ENCODE assay signal across 8 cellular contexts in the genomic region with DNA sequence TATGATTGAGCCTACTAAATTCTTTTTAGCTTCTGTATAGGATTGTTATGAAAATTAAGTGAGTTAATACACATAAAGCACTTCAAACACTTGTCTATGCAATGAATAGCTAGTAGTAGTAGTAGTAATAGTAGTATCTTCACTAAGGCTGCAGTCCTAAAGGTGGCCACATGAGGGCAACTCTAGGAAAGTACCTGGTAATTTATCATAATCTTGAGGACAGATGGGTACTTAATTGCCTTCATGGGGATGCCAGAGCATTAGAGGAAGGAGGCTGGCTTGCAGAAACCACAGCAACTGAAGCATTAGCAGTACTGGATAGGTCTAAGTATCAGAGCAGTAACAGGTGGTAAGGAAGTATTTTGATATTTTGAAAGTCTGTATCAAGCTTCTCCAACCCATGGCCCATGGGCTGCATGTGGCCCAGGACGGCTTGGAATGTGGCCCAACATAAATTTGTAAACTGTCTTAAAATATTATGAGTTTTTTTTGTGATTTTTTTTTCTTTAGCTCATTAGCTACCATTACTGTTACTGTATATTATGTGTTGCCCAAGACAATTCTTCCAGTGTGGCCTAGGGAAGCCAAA. TPM values are rescaled to one million over a fixed set of nuclear protein-coding genes. Genes with fewer than 3 reads are reported as not detected.
DNase-seq lines count a peak whose midpoint lies in the region; ATAC-seq and TF ChIP-seq lines count a peak whose summit lies in the region.

No MANE protein-coding gene starts in this region.

- H3K4me3 Mint-ChIP-seq in Calu3 (ENCODE audit: low read depth, unreplicated experiment), result peak overlapping the region; percentile 24
- H3K4me3 Mint-ChIP-seq in activated T-cell treated with anti-CD3 and anti-CD28 coated beads, Interleukin-2, amount 50 U/mL, for 72 hours, result no peak overlapping the region

- no peak for TF ChIP-seq POLR2A in uterus (IDR thresholded peaks at IDR 0.05)

- H3K27ac ChIP-seq in uterus, result no peak overlapping the region

- H3K36me3 ChIP-seq in uterus, result no peaks in the 10 kb centered on the region

- H3K4me1 ChIP-seq in uterus, result no peaks in the 10 kb centered on the region

- CTCF ChIA-PET in Calu3 (lab: Charles Lee), result interaction anchor here (0.6 to 0.8 kb wide), 2 partner anchors 38 to 1067 kb away, joined by 3 read pairs; no protein-coding TSS in a partner anchor

- ATAC-seq in GM21528 (IDR thresholded peaks at IDR 0.05; ENCODE audit: low FRiP score, unreplicated experiment) (peak; percentile 62), omental fat pad (ENCODE audit: low FRiP score) (no peak)
- ATAC-seq in activated T-cell treated with anti-CD3 and anti-CD28 coated beads, Interleukin-2, amount 50 U/mL, for 72 hours (replicated peaks in 1 of 2), result peak; percentile 27 to 37

- no peaks in the 10 kb centered on the region for H3K9me3 Mint-ChIP-seq in Calu3 (ENCODE audit: low read depth, unreplicated experiment)
- peaks cover 0 to 5% of the 10 kb centered on the region in 2 donors for H3K9me3 Mint-ChIP-seq in activated T-cell treated with anti-CD3 and anti-CD28 coated beads, Interleukin-2, amount 50 U/mL, for 72 hours

- H3K4me3 ChIP-seq in uterus, result no peak overlapping the region

- peaks cover 6% of the 10 kb centered on the region for H3K36me3 Mint-ChIP-seq in Calu3 (ENCODE audit: insufficient read depth, unreplicated experiment)
- peaks cover 6 to 9% of the 10 kb centered on the region in 2 donors for H3K36me3 Mint-ChIP-seq in activated T-cell treated with anti-CD3 and anti-CD28 coated beads, Interleukin-2, amount 50 U/mL, for 72 hours (ENCODE audit: insufficient read depth in 2 of 2)

- DNase-seq in Calu3, result peak; percentile 47
- DNase-seq in NCI-H82 treated with DMSO at 0.1 percent for 48 hours (lab: John Stamatoyannopoulos, UW; ENCODE audit: unreplicated experiment), result peak; percentile 7
- DNase-seq in activated T-cell treated with anti-CD3 and anti-CD28 coated beads, Interleukin-2, amount 50 U/mL, for 72 hours, result peak; percentile 54 to 68
- peak; percentile 45 for DNase-seq in iPS-NIHi11 (ENCODE audit: low spot score)
- DNase-seq in stimulated activated CD8-positive, alpha-beta memory T cell treated with anti-CD3 and anti-CD28 coated beads, Interleukin-15, amount 100 ng/mL, for 4 hours (ENCODE audit: low read depth in 2 of 2), result peak; percentile 19 to 42
- no peak for DNase-seq in uterus
- no peak for DNase-seq in omental fat pad (ENCODE audit: low spot score)

- TF ChIP-seq CTCF in Calu3 (IDR thresholded peaks at IDR 0.05; ENCODE audit: unreplicated experiment) (peak; percentile 35), uterus (IDR thresholded peaks at IDR 0.05) (no peak), omental fat pad (IDR thresholded peaks at IDR 0.05) (no peak)

- peaks cover 20% of the 10 kb centered on the region for H3K4me1 Mint-ChIP-seq in Calu3 (ENCODE audit: low read depth, unreplicated experiment)
- peaks cover 55% of the 10 kb centered on the region for H3K4me1 Mint-ChIP-seq in activated T-cell treated with anti-CD3 and anti-CD28 coated beads, Interleukin-2, amount 50 U/mL, for 72 hours (ENCODE audit: low read depth)

- H3K27ac Mint-ChIP-seq in Calu3 (ENCODE audit: unreplicated experiment), result no peak overlapping the region
- no peak overlapping the region for H3K27ac Mint-ChIP-seq in activated T-cell treated with anti-CD3 and anti-CD28 coated beads, Interleukin-2, amount 50 U/mL, for 72 hours

- intact Hi-C loops in Calu3 (cut with micrococcal nuclease; ENCODE audit: unreplicated experiment), result loop anchor here (2.0 to 5.0 kb wide), 2 partner anchors 38 to 47 kb away; no protein-coding TSS in a partner anchor
- intact Hi-C loops in uterus (cut with DNase I; ENCODE audit: low total_unique reads), result no loop called here

- no peaks in the 10 kb centered on the region for H3K9me3 ChIP-seq in uterus

- BruUV-seq in Calu3 (replicated peaks; lab: Mats Ljungman, UMichigan), result no TSS peak

- H3K27me3 ChIP-seq in uterus, result no peaks in the 10 kb centered on the region

- H3K27me3 Mint-ChIP-seq in Calu3 (ENCODE audit: unreplicated experiment), result no peaks in the 10 kb centered on the region
- peaks cover 11% of the 10 kb centered on the region for H3K27me3 Mint-ChIP-seq in activated T-cell treated with anti-CD3 and anti-CD28 coated beads, Interleukin-2, amount 50 U/mL, for 72 hours (ENCODE audit: low read depth)

RNA-seq across cellular contexts. Expression of gene NIPAL1, which starts 17.3 kb away (rescaled TPM):
- 17.0 and 21.0 TPM in 2 replicates for total RNA-seq in Calu3 (2022)
- 1 to 10 TPM; 1.6 to 1.7 TPM for total RNA-seq in activated T-cell treated with anti-CD3 and anti-CD28 coated beads, Interleukin-2, amount 50 U/mL, for 72 hours
- total RNA-seq in uterus, result 1 to 10 TPM in 1 of 4 donors, under 1 TPM in 1, not detected in 2; 0.55 to 1.2 TPM
- total RNA-seq in omental fat pad, result 1 to 10 TPM in 2 of 4 donors, under 1 TPM in 1, not detected in 1; 0.50 to 6.5 (median 1.1) TPM

RNA-seq across cellular contexts. Expression of gene CNGA1, which starts 17.4 kb away (rescaled TPM):
- total RNA-seq in Calu3 (2022) (2.2 and 2.4 TPM in 2 replicates), uterus (1 to 10 TPM in 1 of 4 donors, under 1 TPM in 2, not detected in 1; 0.27 to 4.1 (median 0.55) TPM), omental fat pad (1 to 10 TPM in 3 of 4 donors, not detected in 1; 1.1 to 1.7 (median 1.4) TPM)
- under 1 TPM in 1 of 2 donors, not detected in 1; 0.32 TPM for total RNA-seq in activated T-cell treated with anti-CD3 and anti-CD28 coated beads, Interleukin-2, amount 50 U/mL, for 72 hours

Comparison
In these comparisons a context has a peak if more than half of its experiments do, and no peak if none do; other contexts are left out.
1. DNase-seq: peak in Calu3 (single experiment), NCI-H82 treated with DMSO at 0.1 percent for 48 hours (single experiment), activated T-cell treated with anti-CD3 and anti-CD28 coated beads, Interleukin-2, amount 50 U/mL, for 72 hours (2 of 2), iPS-NIHi11 (single experiment) and stimulated activated CD8-positive, alpha-beta memory T cell treated with anti-CD3 and anti-CD28 coated beads, Interleukin-15, amount 100 ng/mL, for 4 hours (2 of 2); none in uterus (0 of 2) and omental fat pad (single experiment).